Comparison of ENCODE assay signal across 2 cellular contexts in genomic region chr2:161367675-161368074, GRCh38.
TF ChIP-seq lines count a peak whose summit lies in the region.

No MANE protein-coding gene starts in this region.

TF ChIP-seq in GM23338, 12 proteins besides CTCF, POLR2A, EP300 and RAD21 (continued from another document):
- TF ChIP-seq ETS1 (IDR thresholded peaks at IDR 0.05): no peak

TF ChIP-seq in WTC11, 78 proteins besides CTCF, POLR2A, EP300 and RAD21 (continued from another document):
- no peak for TF ChIP-seq AR (CRISPR knock-in tag; IDR thresholded peaks at IDR 0.05)
TF ChIP-seq in WTC11: peak in this region for 0.
